8 cellular contexts compared by ENCODE assay signal in the genomic region with DNA sequence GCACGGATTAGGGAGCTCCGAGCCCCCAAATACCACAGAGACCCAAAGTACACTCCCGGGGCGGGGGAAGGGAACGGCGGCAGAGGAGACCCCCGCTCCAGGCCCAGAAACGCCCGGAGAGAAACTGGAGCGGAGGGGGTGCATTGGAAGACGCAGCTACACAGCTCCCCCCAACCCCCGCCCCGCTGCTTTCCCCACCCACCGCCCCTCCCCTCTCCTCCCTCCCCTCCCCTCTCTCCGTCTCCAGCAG. TPM values are rescaled to one million over a fixed set of nuclear protein-coding genes. Genes with fewer than 3 reads are reported as not detected.
A peak's percentile ranks its signal among the peaks of the same experiment; 100 is the strongest.
DNase-seq lines count a peak whose midpoint lies in the region; ATAC-seq, FAIRE-seq and TF ChIP-seq lines count a peak whose summit lies in the region.

No MANE protein-coding gene starts in this region.

- no peaks in the 10 kb centered on the region for H3K4me1 ChIP-seq in fibroblast of lung (ENCODE audit: control insufficient read depth, extremely low read depth, insufficient read depth, low read length)
- peaks cover 14% of the 10 kb centered on the region for H3K4me1 ChIP-seq in osteoblast (ENCODE audit: insufficient read depth, low read length)

- H3K27ac ChIP-seq in fibroblast of lung (ENCODE audit: insufficient read depth, low read length) = no peak overlapping the region
- H3K27ac ChIP-seq in osteoblast (ENCODE audit: low read depth, low read length) = no peak overlapping the region

- TF ChIP-seq POLR2A in GM12892 (IDR thresholded peaks at IDR 0.05; ENCODE audit: low read depth, low read length) = no peak

- H3K9ac ChIP-seq in fibroblast of lung (ENCODE audit: insufficient read depth, low read length) = no peak overlapping the region

- H4K20me1 ChIP-seq in fibroblast of lung (ENCODE audit: control insufficient read depth, extremely low read depth, insufficient read depth, low read length) (no peaks in the 10 kb centered on the region), osteoblast (ENCODE audit: insufficient read depth, low read length) (no peaks in the 10 kb centered on the region)

- FAIRE-seq in GM12892 (lab: Jason Lieb, UNC) = no peak

- no peaks in the 10 kb centered on the region for H3K79me2 ChIP-seq in fibroblast of lung (ENCODE audit: control insufficient read depth, insufficient read depth, low read length)
- no peaks in the 10 kb centered on the region for H3K79me2 ChIP-seq in osteoblast (ENCODE audit: insufficient read depth, low read length)

- TF ChIP-seq CTCF in GM06990 (IDR thresholded peaks at IDR 0.05; ENCODE audit: insufficient read depth, low read length, poor library complexity, severe bottlenecking) (no peak), fibroblast of lung (conservative IDR thresholded peaks at IDR 0.05 in 1 of 2, IDR thresholded peaks at IDR 0.05 in 1 of 2; ENCODE audit: low read depth in 1 of 2, low read length in 2 of 2) (no peak), osteoblast (IDR thresholded peaks at IDR 0.05; ENCODE audit: extremely low read depth, low read depth, low read length) (no peak)

- H3K9me3 ChIP-seq in fibroblast of lung (ENCODE audit: control insufficient read depth, insufficient read depth, low read depth, low read length) (no peaks in the 10 kb centered on the region), osteoblast (ENCODE audit: low read depth, low read length) (no peaks in the 10 kb centered on the region)

- no peak for DNase-seq in GM06990 (ENCODE audit: extremely low read depth, insufficient read length)
- peak; percentile 56 for DNase-seq in T follicular helper cell (ENCODE audit: low read depth)
- peak; percentile 36 to 37 for DNase-seq in fibroblast of lung (ENCODE audit: low read depth in 2 of 2)
- DNase-seq in osteoblast (ENCODE audit: insufficient read length, low spot score, missing footprints) = no peak
- no peak for DNase-seq in NCI-H526 (lab: John Stamatoyannopoulos, UW)
- DNase-seq in GM12892 (ENCODE audit: insufficient read length) = no peak

- no peak for ATAC-seq in HG03571 (IDR thresholded peaks at IDR 0.05; ENCODE audit: unreplicated experiment)
- no peak for ATAC-seq in HG03045 (IDR thresholded peaks at IDR 0.05; ENCODE audit: unreplicated experiment)

- H2AFZ ChIP-seq in fibroblast of lung (ENCODE audit: low read length) (no peak overlapping the region), osteoblast (ENCODE audit: low read length) (peak overlapping the region; percentile 41)

- H3K4me2 ChIP-seq in fibroblast of lung (ENCODE audit: extremely low read depth, insufficient read depth, low read length) = peak overlapping the region; percentile 69
- H3K4me2 ChIP-seq in osteoblast (ENCODE audit: insufficient read depth, low read length) = peak overlapping the region; percentile 78

- H3K4me3 ChIP-seq in GM06990 (replicated peaks; ENCODE audit: low read depth, low read length) (peak overlapping the region; percentile 65), fibroblast of lung (replicated peaks in 1 of 4; ENCODE audit: control extremely low read depth in 1 of 4, insufficient read depth in 1 of 4, low read depth in 3 of 4, low read length in 4 of 4) (peak overlapping the region; percentile 26 to 62 (median 47)), osteoblast (ENCODE audit: insufficient read depth, low read length) (peak overlapping the region; percentile 66)

- H3K36me3 ChIP-seq in GM06990 (ENCODE audit: control insufficient read depth, insufficient read depth, low read length) (no peaks in the 10 kb centered on the region), fibroblast of lung (ENCODE audit: control insufficient read depth, insufficient read depth, low read length) (no peaks in the 10 kb centered on the region), osteoblast (ENCODE audit: insufficient read depth, low read length) (no peaks in the 10 kb centered on the region)

- H3K27me3 ChIP-seq in GM06990 (replicated peaks; ENCODE audit: control insufficient read depth, insufficient read depth, low read length) = no peaks in the 10 kb centered on the region
- peaks cover 20% of the 10 kb centered on the region for H3K27me3 ChIP-seq in fibroblast of lung (ENCODE audit: control insufficient read depth, insufficient read depth, low read length)
- peaks cover 53% of the 10 kb centered on the region for H3K27me3 ChIP-seq in osteoblast (ENCODE audit: insufficient read depth, low read length)

RNA-seq across cellular contexts. Expression of a gene that starts 1.1 kb away (rescaled TPM):
- total RNA-seq in fibroblast of lung (8.0 and 11.9 TPM in 2 replicates), osteoblast (20.6 TPM in 2 replicates)
- 28.0 and 56.7 TPM in 2 replicates for polyA plus RNA-seq in fibroblast of lung
- 19.2 and 33.4 TPM in 2 replicates for polyA plus RNA-seq in fibroblast of lung (2012)
- 2.2 and 6.9 TPM in 2 replicates for polyA minus RNA-seq in fibroblast of lung (ENCODE audit: low replicate concordance)
- 6.5 TPM for polyA plus RNA-seq in GM12892 (2012; ENCODE audit: missing spikeins)

Comparison
In these comparisons a context has a peak if more than half of its experiments do, and no peak if none do; other contexts are left out.
1. DNase-seq: peak in T follicular helper cell (single experiment) and fibroblast of lung (2 of 2); none in GM06990 (single experiment), osteoblast (single experiment), NCI-H526 (0 of 2) and GM12892 (single experiment).
2. Peak in every context shown above with its lines, with median percentiles within 50 percentile points of each other: H3K4me3 ChIP-seq.